ENCODE assay signal across 9 cellular contexts in the genomic region with DNA sequence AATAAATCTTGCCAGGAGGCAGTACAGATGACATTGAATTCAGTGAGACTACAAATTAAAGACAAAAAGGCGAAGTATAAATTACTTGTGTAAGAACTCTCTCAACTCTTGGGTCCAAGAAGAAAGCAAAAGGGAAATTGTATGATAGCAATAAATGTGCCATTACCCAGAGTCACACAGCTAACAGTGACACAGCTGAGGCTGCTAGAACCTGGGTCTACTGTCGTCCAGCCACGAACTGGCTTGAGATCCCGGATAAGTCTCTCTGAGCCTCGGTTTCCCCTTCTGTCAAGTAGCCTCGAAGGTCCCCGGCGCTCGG. TPM values are rescaled to one million over a fixed set of nuclear protein-coding genes. Genes with fewer than 3 reads are reported as not detected.
DNase-seq lines count a peak whose midpoint lies in the region; ATAC-seq, FAIRE-seq and TF ChIP-seq lines count a peak whose summit lies in the region.
"Had no signal": no experiment of that assay in that cellular context is flagged by ENCODE, and none has a peak within 500 bp of the region (broad histone marks: within the 10 kb centered on the region; RNA-seq: fewer than 3 reads in every experiment).

No MANE protein-coding gene starts in this region.

- H3K27me3 ChIP-seq in BLaER1 treated with 17β-estradiol and CSF1 and Interleukin-3, amounts not matched to agents 10 nM and 100 nM = peaks cover 41 to 54% (median 50%) of the 10 kb centered on the region in 11 experiments
- H3K27me3 ChIP-seq in mammary epithelial cell (ENCODE audit: insufficient read depth, low read length) (no peaks in the 10 kb centered on the region), muscle layer of duodenum (ENCODE audit: low read depth, low read length) (no peaks in the 10 kb centered on the region)

- H3K27ac ChIP-seq in BLaER1 treated with 17β-estradiol and CSF1 and Interleukin-3, amounts not matched to agents 10 nM and 100 nM = no peak overlapping the region
- H3K27ac ChIP-seq in mammary epithelial cell (ENCODE audit: insufficient read depth, low read depth, low read length) = no peak overlapping the region
- H3K27ac ChIP-seq in muscle layer of duodenum (ENCODE audit: low read length) = peak overlapping the region; percentile 65

- H3K36me3 ChIP-seq in BLaER1 treated with 17β-estradiol and CSF1 and Interleukin-3, amounts not matched to agents 10 nM and 100 nM = no peaks in the 10 kb centered on the region
- H3K36me3 ChIP-seq in mammary epithelial cell (ENCODE audit: insufficient read depth, low read length) = no peaks in the 10 kb centered on the region
- no peaks in the 10 kb centered on the region for H3K36me3 ChIP-seq in muscle layer of duodenum (ENCODE audit: control insufficient read depth in 1 of 2, insufficient read depth in 2 of 2, low read length in 2 of 2)

- H3K9me3 ChIP-seq in BLaER1 treated with 17β-estradiol and CSF1 and Interleukin-3, amounts not matched to agents 10 nM and 100 nM (replicated peaks in 1 of 11) = no peaks in the 10 kb centered on the region
- H3K9me3 ChIP-seq in mammary epithelial cell (replicated peaks; ENCODE audit: insufficient read depth, low read length) (no peaks in the 10 kb centered on the region), muscle layer of duodenum (ENCODE audit: control insufficient read depth in 1 of 2, low read length in 2 of 2) (no peaks in the 10 kb centered on the region)

- BruUV-seq in mammary epithelial cell (replicated peaks; lab: Mats Ljungman, UMichigan) = no TSS peak

- H2AFZ ChIP-seq in mammary epithelial cell (ENCODE audit: low read depth, low read length) = peak overlapping the region; percentile 93

- peak overlapping the region; percentile 71 to 79 (median 75) for H3K4me3 ChIP-seq in BLaER1 treated with 17β-estradiol and CSF1 and Interleukin-3, amounts not matched to agents 10 nM and 100 nM
- H3K4me3 ChIP-seq in mammary epithelial cell (replicated peaks in 1 of 3; ENCODE audit: insufficient read depth in 1 of 3, low read depth in 2 of 3, low read length in 3 of 3) (peak overlapping the region; percentile 82 to 93 (median 87)), muscle layer of duodenum (ENCODE audit: low read depth in 1 of 2, low read length in 2 of 2) (peak overlapping the region; percentile 56 to 84)

- DNase-seq in mammary epithelial cell (no peak), H54 (ENCODE audit: insufficient read length, low spot score) (no peak), COR-L47 (lab: John Stamatoyannopoulos, UW) (no peak)

- intact Hi-C loops in mammary epithelial cell (cut with micrococcal nuclease) = loop anchor here (1.0 kb wide), 4 partner anchors 147 to 470 kb away; no protein-coding TSS in a partner anchor

- H3K9ac ChIP-seq in BLaER1 treated with 17β-estradiol and CSF1 and Interleukin-3, amounts not matched to agents 10 nM and 100 nM = peak overlapping the region in 10 of 11 experiments; percentile 24 to 81 (median 70); a peak in 13 of 22 replicates
- peak overlapping the region; percentile 15 for H3K9ac ChIP-seq in mammary epithelial cell (ENCODE audit: insufficient read depth, low read length)

- peaks cover 42% of the 10 kb centered on the region for H3K79me2 ChIP-seq in mammary epithelial cell (ENCODE audit: insufficient read depth, low read length)

- H3K4me2 ChIP-seq in BLaER1 treated with 17β-estradiol and CSF1 and Interleukin-3, amounts not matched to agents 10 nM and 100 nM = peak overlapping the region; percentile 86 to 100 (median 98)
- peak overlapping the region; percentile 98 for H3K4me2 ChIP-seq in mammary epithelial cell (ENCODE audit: insufficient read depth, low read depth, low read length)

- in situ Hi-C loops in mammary epithelial cell (cut with MboI; ENCODE audit: low sequenced_read_pairs in 2 of 2) = loop anchor here in 1 of 2 donors (5.0 to 10.0 kb wide), 2 partner anchors 161 to 359 kb away; no protein-coding TSS in a partner anchor

- TF ChIP-seq CTCF in mammary epithelial cell (conservative IDR thresholded peaks at IDR 0.05 in 1 of 2, IDR thresholded peaks at IDR 0.05 in 1 of 2; ENCODE audit: extremely low read depth in 1 of 2, insufficient read depth in 1 of 2, low read depth in 1 of 2, low read length in 2 of 2) = no peak

- H3K4me1 ChIP-seq in BLaER1 treated with 17β-estradiol and CSF1 and Interleukin-3, amounts not matched to agents 10 nM and 100 nM = peaks cover 0 to 25% (median 9%) of the 10 kb centered on the region in 10 experiments; a peak in 13 of 20 replicates
- peaks cover 29% of the 10 kb centered on the region for H3K4me1 ChIP-seq in mammary epithelial cell (ENCODE audit: insufficient read depth, low read length)
- H3K4me1 ChIP-seq in muscle layer of duodenum (ENCODE audit: control insufficient read depth in 1 of 2, insufficient read depth in 2 of 2, low read length in 2 of 2) = peaks cover 3 to 8% of the 10 kb centered on the region in 2 donors

- TF ChIP-seq POLR2A in H54 (IDR thresholded peaks at IDR 0.05; ENCODE audit: low read depth, low read length) = no peak

- CTCF ChIA-PET in mammary epithelial cell (lab: Charles Lee; ENCODE audit: low non-redundant PET) = interaction anchor here (0.7 to 0.9 kb wide), 3 partner anchors 82 to 364 kb away, joined by 5 to 14 read pairs (median 6); no protein-coding TSS in a partner anchor

- dilution Hi-C loops in mammary epithelial cell (cut with HindIII; ENCODE audit: low sequenced_read_pairs) = no loop called here

- peaks cover 0 to 31% (median 0%) of the 10 kb centered on the region in 11 experiments; a peak in 7 of 22 replicates for H4K20me1 ChIP-seq in BLaER1 treated with 17β-estradiol and CSF1 and Interleukin-3, amounts not matched to agents 10 nM and 100 nM
- H4K20me1 ChIP-seq in mammary epithelial cell (ENCODE audit: insufficient read depth, low read length) = no peaks in the 10 kb centered on the region

- WGBS in mammary epithelial cell (ENCODE audit: low coverage, missing lambda C conversion rate) = 15% methylated on average over 9 of the region's 9 CpGs

- ATAC-seq in HG03103 (IDR thresholded peaks at IDR 0.05; ENCODE audit: low read depth, unreplicated experiment) = peak; percentile 22
- no peak for ATAC-seq in HG02763 (IDR thresholded peaks at IDR 0.05; ENCODE audit: unreplicated experiment)
- no peak for ATAC-seq in HG02870 (IDR thresholded peaks at IDR 0.05; ENCODE audit: unreplicated experiment)

- FAIRE-seq in H54 (lab: Jason Lieb, UNC) = no peak
- FAIRE-seq: GM18507 had no signal

RNA-seq across cellular contexts. Expression of a gene that starts 0.4 kb away (rescaled TPM):
- 10 to 100 TPM; 11.5 to 21.8 TPM for total RNA-seq in mammary epithelial cell
- 11.5 TPM for polyA plus RNA-seq in mammary epithelial cell
- polyA minus RNA-seq in mammary epithelial cell = 19.9 TPM
